ENCODE assay signal across 8 cellular contexts in genomic region chr20:13261460-13262301, GRCh38. TPM values are rescaled to one million over a fixed set of nuclear protein-coding genes. Genes with fewer than 3 reads are reported as not detected.
DNase-seq lines count a peak whose midpoint lies in the region; ATAC-seq and TF ChIP-seq lines count a peak whose summit lies in the region.

No MANE protein-coding gene starts in this region.

- no peak overlapping the region for H3K27ac Mint-ChIP-seq in activated CD8-positive, alpha-beta memory T cell treated with anti-CD3 and anti-CD28 coated beads, Interleukin-2, amount 10 ng/mL, durations not matched to agents 7 days and 5 days
- H3K27ac Mint-ChIP-seq in osteocyte (ENCODE audit: unreplicated experiment) = no peak overlapping the region

- CTCF ChIA-PET in activated CD8-positive, alpha-beta memory T cell treated with anti-CD3 and anti-CD28 coated beads, Interleukin-2, amount 10 ng/mL, durations not matched to agents 7 days and 5 days (lab: Charles Lee) = interaction anchor here (0.7 to 2.8 kb wide), 5 partner anchors 13 to 286 kb away, joined by 3 to 22 read pairs (median 3); no protein-coding TSS in a partner anchor

- H3K4me3 ChIP-seq in esophagus squamous epithelium = no peak overlapping the region
- no peak overlapping the region for H3K4me3 ChIP-seq in upper lobe of left lung

- H3K4me3 Mint-ChIP-seq in activated CD8-positive, alpha-beta memory T cell treated with anti-CD3 and anti-CD28 coated beads, Interleukin-2, amount 10 ng/mL, durations not matched to agents 7 days and 5 days = no peak overlapping the region
- no peak overlapping the region for H3K4me3 Mint-ChIP-seq in osteocyte (ENCODE audit: unreplicated experiment)

- TF ChIP-seq POLR2A in esophagus squamous epithelium (IDR thresholded peaks at IDR 0.05) = no peak
- TF ChIP-seq POLR2A in upper lobe of left lung (IDR thresholded peaks at IDR 0.05) = no peak

- intact Hi-C loops in Right ventricle myocardium superior (cut with DNase I) = no loop called here
- intact Hi-C loops in Right ventricle myocardium inferior (cut with DNase I) = loop anchor here (2.0 to 10.0 kb wide), 2 partner anchors 41 to 137 kb away; partner anchors contain the start of gene ISM1
- intact Hi-C loops in esophagus squamous epithelium (cut with DNase I) = no loop called here

- TF ChIP-seq EP300 in upper lobe of left lung (IDR thresholded peaks at IDR 0.05) = no peak

- H3K36me3 Mint-ChIP-seq in activated CD8-positive, alpha-beta memory T cell treated with anti-CD3 and anti-CD28 coated beads, Interleukin-2, amount 10 ng/mL, durations not matched to agents 7 days and 5 days = no peaks in the 10 kb centered on the region
- H3K36me3 Mint-ChIP-seq in osteocyte (ENCODE audit: unreplicated experiment) = no peaks in the 10 kb centered on the region

- H3K4me1 ChIP-seq in esophagus squamous epithelium (no peaks in the 10 kb centered on the region), upper lobe of left lung (peaks cover 2 to 19% (median 12%) of the 10 kb centered on the region in 4 donors)

- no peak overlapping the region for H3K27ac ChIP-seq in esophagus squamous epithelium
- no peak overlapping the region for H3K27ac ChIP-seq in upper lobe of left lung

- no peaks in the 10 kb centered on the region for H3K9me3 ChIP-seq in esophagus squamous epithelium
- H3K9me3 ChIP-seq in upper lobe of left lung = no peaks in the 10 kb centered on the region

- ATAC-seq in Right ventricle myocardium superior (ENCODE audit: poor library complexity) (peak; percentile 62), Right ventricle myocardium inferior (no peak), HG02884 (IDR thresholded peaks at IDR 0.05; ENCODE audit: unreplicated experiment) (peak; percentile 89), upper lobe of left lung (ENCODE audit: low FRiP score in 2 of 2) (peak; percentile 52 to 78)
- peak; percentile 89 for ATAC-seq in activated CD8-positive, alpha-beta memory T cell treated with anti-CD3 and anti-CD28 coated beads, Interleukin-2, amount 10 ng/mL, durations not matched to agents 7 days and 5 days

- DNase-seq in Right ventricle myocardium superior (peak; percentile 67), Right ventricle myocardium inferior (ENCODE audit: missing footprints) (no peak), NCI-H510A treated with DMSO at 0.1 percent for 48 hours (lab: John Stamatoyannopoulos, UW) (peak; percentile 61), esophagus squamous epithelium (lab: John Stamatoyannopoulos, UW) (no peak), osteocyte (ENCODE audit: extremely low spot score, unreplicated experiment) (no peak), upper lobe of left lung (peak; percentile 13 to 42)
- peak; percentile 62 for DNase-seq in activated CD8-positive, alpha-beta memory T cell treated with anti-CD3 and anti-CD28 coated beads, Interleukin-2, amount 10 ng/mL, durations not matched to agents 7 days and 5 days

- no peaks in the 10 kb centered on the region for H3K36me3 ChIP-seq in esophagus squamous epithelium
- no peaks in the 10 kb centered on the region for H3K36me3 ChIP-seq in upper lobe of left lung

- peaks cover 4% of the 10 kb centered on the region for H3K27me3 Mint-ChIP-seq in activated CD8-positive, alpha-beta memory T cell treated with anti-CD3 and anti-CD28 coated beads, Interleukin-2, amount 10 ng/mL, durations not matched to agents 7 days and 5 days
- peaks cover 3% of the 10 kb centered on the region for H3K27me3 Mint-ChIP-seq in osteocyte (ENCODE audit: unreplicated experiment)

- WGBS in esophagus squamous epithelium, 2 donors = 81 to 95% methylated on average over 5 to 6 of the region's 8 CpGs
- WGBS in upper lobe of left lung, 2 donors = 81 to 92% methylated on average over 8 of the region's 8 CpGs

- no peaks in the 10 kb centered on the region for H3K9me3 Mint-ChIP-seq in activated CD8-positive, alpha-beta memory T cell treated with anti-CD3 and anti-CD28 coated beads, Interleukin-2, amount 10 ng/mL, durations not matched to agents 7 days and 5 days (ENCODE audit: low read depth)
- H3K9me3 Mint-ChIP-seq in osteocyte (ENCODE audit: unreplicated experiment) = no peaks in the 10 kb centered on the region

- H3K27me3 ChIP-seq in esophagus squamous epithelium (no peaks in the 10 kb centered on the region), upper lobe of left lung (no peaks in the 10 kb centered on the region)

- H3K4me1 Mint-ChIP-seq in activated CD8-positive, alpha-beta memory T cell treated with anti-CD3 and anti-CD28 coated beads, Interleukin-2, amount 10 ng/mL, durations not matched to agents 7 days and 5 days = no peaks in the 10 kb centered on the region
- no peaks in the 10 kb centered on the region for H3K4me1 Mint-ChIP-seq in osteocyte (ENCODE audit: unreplicated experiment)

- TF ChIP-seq CTCF in esophagus squamous epithelium (IDR thresholded peaks at IDR 0.05) (peak in 5 of 6 experiments; percentile 36 to 65 (median 45)), osteocyte (IDR thresholded peaks at IDR 0.05) (peak; percentile 82), upper lobe of left lung (IDR thresholded peaks at IDR 0.05) (peak in 5 of 6 experiments; percentile 38 to 56 (median 42))

RNA-seq across cellular contexts. Expression of gene ISM1, which starts 40.6 kb away (rescaled TPM):
- total RNA-seq in Right ventricle myocardium superior (1.5 TPM), Right ventricle myocardium inferior (1.2 TPM), esophagus squamous epithelium (10 to 100 TPM in 1 of 4 donors, 1 to 10 TPM in 3; 2.3 to 17.5 (median 4.4) TPM), osteocyte (0.21 and 0.31 TPM in 2 replicates), upper lobe of left lung (1 to 10 TPM in 5 of 6 donors, not detected in 1; 2.2 to 7.4 (median 2.3) TPM)
- total RNA-seq in activated CD8-positive, alpha-beta memory T cell treated with anti-CD3 and anti-CD28 coated beads, Interleukin-2, amount 10 ng/mL, durations not matched to agents 7 days and 5 days = under 1 TPM; 0.12 to 0.23 TPM

Comparison
In these comparisons a context has a peak if more than half of its experiments do, and no peak if none do; other contexts are left out.
1. DNase-seq: peak in Right ventricle myocardium superior (single experiment), NCI-H510A treated with DMSO at 0.1 percent for 48 hours (single experiment), activated CD8-positive, alpha-beta memory T cell treated with anti-CD3 and anti-CD28 coated beads, Interleukin-2, amount 10 ng/mL, durations not matched to agents 7 days and 5 days (single experiment) and upper lobe of left lung (2 of 2); none in Right ventricle myocardium inferior (single experiment), esophagus squamous epithelium (single experiment) and osteocyte (single experiment).
2. Peak in every context shown above with its lines, with median percentiles within 50 percentile points of each other: CTCF ChIP-seq.